ENCODE assay signal across 1 cellular context in the genomic region with DNA sequence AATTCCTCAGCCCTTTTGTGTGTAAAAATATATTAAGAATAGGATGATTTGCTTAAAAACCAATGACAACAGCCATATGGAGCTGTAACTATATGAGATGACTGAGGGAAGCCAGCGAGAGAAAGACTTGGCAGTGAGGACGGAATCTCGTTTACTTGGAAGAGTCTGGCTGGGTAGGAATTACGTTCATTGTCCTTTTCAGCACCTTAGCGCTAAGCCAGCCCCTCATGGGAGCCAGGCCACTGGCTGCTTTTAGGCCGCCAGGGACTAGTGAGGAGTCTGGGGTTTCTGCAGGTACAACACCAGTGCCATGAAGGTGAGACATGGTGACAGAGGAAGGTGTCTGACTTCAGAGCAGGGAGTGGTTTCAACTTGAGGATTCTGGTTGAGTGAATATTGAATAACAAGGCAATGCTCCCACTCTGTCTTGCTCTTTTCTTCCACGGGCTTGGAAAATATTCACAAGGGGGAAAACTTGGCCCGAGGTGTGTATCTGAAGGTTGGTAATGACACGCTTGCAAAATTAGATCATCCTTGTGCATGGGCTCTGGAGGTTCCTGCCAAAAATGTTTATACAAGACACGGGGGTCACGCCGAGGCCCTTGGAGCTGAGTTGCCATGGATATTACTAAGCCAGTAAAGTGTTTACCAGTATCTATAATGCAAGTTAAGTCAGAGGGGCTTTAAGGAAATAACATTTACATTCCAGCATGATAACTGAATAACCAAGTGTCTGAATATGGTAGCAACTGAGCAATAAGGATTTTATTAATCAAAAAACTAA.
TF ChIP-seq lines count a peak whose summit lies in the region.

No MANE protein-coding gene starts in this region.

TF ChIP-seq in GM23338, 12 proteins besides CTCF, POLR2A, EP300 and RAD21 (continued from another document):
- TF ChIP-seq, protein P1, sequence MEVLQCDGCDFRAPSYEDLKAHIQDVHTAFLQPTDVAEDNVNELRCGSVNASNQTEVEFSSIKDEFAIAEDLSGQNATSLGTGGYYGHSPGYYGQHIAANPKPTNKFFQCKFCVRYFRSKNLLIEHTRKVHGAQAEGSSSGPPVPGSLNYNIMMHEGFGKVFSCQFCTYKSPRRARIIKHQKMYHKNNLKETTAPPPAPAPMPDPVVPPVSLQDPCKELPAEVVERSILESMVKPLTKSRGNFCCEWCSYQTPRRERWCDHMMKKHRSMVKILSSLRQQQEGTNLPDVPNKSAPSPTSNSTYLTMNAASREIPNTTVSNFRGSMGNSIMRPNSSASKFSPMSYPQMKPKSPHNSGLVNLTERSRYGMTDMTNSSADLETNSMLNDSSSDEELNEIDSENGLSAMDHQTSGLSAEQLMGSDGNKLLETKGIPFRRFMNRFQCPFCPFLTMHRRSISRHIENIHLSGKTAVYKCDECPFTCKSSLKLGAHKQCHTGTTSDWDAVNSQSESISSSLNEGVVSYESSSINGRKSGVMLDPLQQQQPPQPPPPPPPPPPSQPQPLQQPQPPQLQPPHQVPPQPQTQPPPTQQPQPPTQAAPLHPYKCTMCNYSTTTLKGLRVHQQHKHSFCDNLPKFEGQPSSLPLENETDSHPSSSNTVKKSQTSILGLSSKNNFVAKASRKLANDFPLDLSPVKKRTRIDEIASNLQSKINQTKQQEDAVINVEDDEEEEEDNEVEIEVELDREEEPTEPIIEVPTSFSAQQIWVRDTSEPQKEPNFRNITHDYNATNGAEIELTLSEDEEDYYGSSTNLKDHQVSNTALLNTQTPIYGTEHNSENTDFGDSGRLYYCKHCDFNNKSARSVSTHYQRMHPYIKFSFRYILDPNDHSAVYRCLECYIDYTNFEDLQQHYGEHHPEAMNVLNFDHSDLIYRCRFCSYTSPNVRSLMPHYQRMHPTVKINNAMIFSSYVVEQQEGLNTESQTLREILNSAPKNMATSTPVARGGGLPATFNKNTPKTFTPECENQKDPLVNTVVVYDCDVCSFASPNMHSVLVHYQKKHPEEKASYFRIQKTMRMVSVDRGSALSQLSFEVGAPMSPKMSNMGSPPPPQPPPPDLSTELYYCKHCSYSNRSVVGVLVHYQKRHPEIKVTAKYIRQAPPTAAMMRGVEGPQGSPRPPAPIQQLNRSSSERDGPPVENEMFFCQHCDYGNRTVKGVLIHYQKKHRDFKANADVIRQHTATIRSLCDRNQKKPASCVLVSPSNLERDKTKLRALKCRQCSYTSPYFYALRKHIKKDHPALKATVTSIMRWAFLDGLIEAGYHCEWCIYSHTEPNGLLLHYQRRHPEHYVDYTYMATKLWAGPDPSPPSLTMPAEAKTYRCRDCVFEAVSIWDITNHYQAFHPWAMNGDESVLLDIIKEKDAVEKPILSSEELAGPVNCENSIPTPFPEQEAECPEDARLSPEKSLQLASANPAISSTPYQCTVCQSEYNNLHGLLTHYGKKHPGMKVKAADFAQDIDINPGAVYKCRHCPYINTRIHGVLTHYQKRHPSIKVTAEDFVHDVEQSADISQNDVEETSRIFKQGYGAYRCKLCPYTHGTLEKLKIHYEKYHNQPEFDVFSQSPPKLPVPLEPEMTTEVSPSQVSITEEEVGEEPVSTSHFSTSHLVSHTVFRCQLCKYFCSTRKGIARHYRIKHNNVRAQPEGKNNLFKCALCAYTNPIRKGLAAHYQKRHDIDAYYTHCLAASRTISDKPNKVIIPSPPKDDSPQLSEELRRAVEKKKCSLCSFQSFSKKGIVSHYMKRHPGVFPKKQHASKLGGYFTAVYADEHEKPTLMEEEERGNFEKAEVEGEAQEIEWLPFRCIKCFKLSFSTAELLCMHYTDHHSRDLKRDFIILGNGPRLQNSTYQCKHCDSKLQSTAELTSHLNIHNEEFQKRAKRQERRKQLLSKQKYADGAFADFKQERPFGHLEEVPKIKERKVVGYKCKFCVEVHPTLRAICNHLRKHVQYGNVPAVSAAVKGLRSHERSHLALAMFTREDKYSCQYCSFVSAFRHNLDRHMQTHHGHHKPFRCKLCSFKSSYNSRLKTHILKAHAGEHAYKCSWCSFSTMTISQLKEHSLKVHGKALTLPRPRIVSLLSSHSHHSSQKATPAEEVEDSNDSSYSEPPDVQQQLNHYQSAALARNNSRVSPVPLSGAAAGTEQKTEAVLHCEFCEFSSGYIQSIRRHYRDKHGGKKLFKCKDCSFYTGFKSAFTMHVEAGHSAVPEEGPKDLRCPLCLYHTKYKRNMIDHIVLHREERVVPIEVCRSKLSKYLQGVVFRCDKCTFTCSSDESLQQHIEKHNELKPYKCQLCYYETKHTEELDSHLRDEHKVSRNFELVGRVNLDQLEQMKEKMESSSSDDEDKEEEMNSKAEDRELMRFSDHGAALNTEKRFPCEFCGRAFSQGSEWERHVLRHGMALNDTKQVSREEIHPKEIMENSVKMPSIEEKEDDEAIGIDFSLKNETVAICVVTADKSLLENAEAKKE (CRISPR knock-in tag; IDR thresholded peaks at IDR 0.05): no peak
- TF ChIP-seq EZH2 (IDR thresholded peaks at IDR 0.05; ENCODE audit: low read depth, unreplicated experiment) (no peak), EZH2phosphoT487 (IDR thresholded peaks at IDR 0.05; ENCODE audit: unreplicated experiment) (no peak), ETS1 (IDR thresholded peaks at IDR 0.05) (no peak), CREB1 (CRISPR knock-in tag; IDR thresholded peaks at IDR 0.05; ENCODE audit: low read depth) (no peak), NANOG (IDR thresholded peaks at IDR 0.05; ENCODE audit: borderline replicate concordance) (no peak)
- TF ChIP-seq, protein P2, sequence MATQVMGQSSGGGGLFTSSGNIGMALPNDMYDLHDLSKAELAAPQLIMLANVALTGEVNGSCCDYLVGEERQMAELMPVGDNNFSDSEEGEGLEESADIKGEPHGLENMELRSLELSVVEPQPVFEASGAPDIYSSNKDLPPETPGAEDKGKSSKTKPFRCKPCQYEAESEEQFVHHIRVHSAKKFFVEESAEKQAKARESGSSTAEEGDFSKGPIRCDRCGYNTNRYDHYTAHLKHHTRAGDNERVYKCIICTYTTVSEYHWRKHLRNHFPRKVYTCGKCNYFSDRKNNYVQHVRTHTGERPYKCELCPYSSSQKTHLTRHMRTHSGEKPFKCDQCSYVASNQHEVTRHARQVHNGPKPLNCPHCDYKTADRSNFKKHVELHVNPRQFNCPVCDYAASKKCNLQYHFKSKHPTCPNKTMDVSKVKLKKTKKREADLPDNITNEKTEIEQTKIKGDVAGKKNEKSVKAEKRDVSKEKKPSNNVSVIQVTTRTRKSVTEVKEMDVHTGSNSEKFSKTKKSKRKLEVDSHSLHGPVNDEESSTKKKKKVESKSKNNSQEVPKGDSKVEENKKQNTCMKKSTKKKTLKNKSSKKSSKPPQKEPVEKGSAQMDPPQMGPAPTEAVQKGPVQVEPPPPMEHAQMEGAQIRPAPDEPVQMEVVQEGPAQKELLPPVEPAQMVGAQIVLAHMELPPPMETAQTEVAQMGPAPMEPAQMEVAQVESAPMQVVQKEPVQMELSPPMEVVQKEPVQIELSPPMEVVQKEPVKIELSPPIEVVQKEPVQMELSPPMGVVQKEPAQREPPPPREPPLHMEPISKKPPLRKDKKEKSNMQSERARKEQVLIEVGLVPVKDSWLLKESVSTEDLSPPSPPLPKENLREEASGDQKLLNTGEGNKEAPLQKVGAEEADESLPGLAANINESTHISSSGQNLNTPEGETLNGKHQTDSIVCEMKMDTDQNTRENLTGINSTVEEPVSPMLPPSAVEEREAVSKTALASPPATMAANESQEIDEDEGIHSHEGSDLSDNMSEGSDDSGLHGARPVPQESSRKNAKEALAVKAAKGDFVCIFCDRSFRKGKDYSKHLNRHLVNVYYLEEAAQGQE (IDR thresholded peaks at IDR 0.05; ENCODE audit: unreplicated experiment): no peak
